Comparison of ENCODE assay signal across 8 cellular contexts in genomic region chr11:33375688-33376311, GRCh38. TPM values are rescaled to one million over a fixed set of nuclear protein-coding genes. Genes with fewer than 3 reads are reported as not detected.
DNase-seq lines count a peak whose midpoint lies in the region; ATAC-seq and TF ChIP-seq lines count a peak whose summit lies in the region.

TSS of gene KIAA1549L (plus strand) at chr11:33376108.

- TF ChIP-seq POLR2A in thyroid gland (IDR thresholded peaks at IDR 0.05): no peak

- H3K4me2 ChIP-seq in GM23248 (ENCODE audit: unreplicated experiment) (peak within 1 kb of the TSS; percentile 95), SU-DHL-6 (ENCODE audit: low read depth, low read length, poor library complexity, severe bottlenecking) (peak within 1 kb of the TSS; percentile 24)

- H3F3A ChIP-seq in GM23248 (ENCODE audit: insufficient read depth): peaks cover 38% of the 10 kb centered on the region
- no peaks in the 10 kb centered on the region for H3F3A ChIP-seq in SU-DHL-6 (ENCODE audit: insufficient read depth)

- H3K79me2 ChIP-seq in GM23248 (ENCODE audit: insufficient read depth) (peaks cover 51% of the 10 kb centered on the region), SU-DHL-6 (ENCODE audit: insufficient read depth, low read length) (no peaks in the 10 kb centered on the region)

- H4K20me1 ChIP-seq in GM23248 (ENCODE audit: insufficient read depth) (no peaks in the 10 kb centered on the region; the same call in 1 of the 2 replicates), SU-DHL-6 (ENCODE audit: low read depth, low read length) (no peaks in the 10 kb centered on the region)

- 1 to 2% methylated on average over 33 to 57 of the region's 70 CpGs for WGBS in GM23248 (ENCODE audit: low coverage in 1 of 2, low lambda C conversion rate in 2 of 2, missing lambda C conversion rate in 2 of 2), 2 experiments
- 10% methylated on average over 9 to 12 of the region's 70 CpGs for WGBS in thyroid gland, 2 donors

- in situ Hi-C loops in GM23248 (cut with MboI) (loop anchor here (10.0 kb wide), 1 partner anchor 159 kb away; no protein-coding TSS in a partner anchor), KBM-7 (cut with MboI; ENCODE audit: low pct_unique_long_range_greater_than_20kb, low sequenced_read_pairs) (no loop called here)

- intact Hi-C loops in thyroid gland (cut with DNase I): loop anchor here (10.0 kb wide), 1 partner anchor 449 kb away; no protein-coding TSS in a partner anchor

- H3K36me3 ChIP-seq in BJ (ENCODE audit: control insufficient read depth, insufficient read depth, low read length) (no peaks in the 10 kb centered on the region), GM23248 (ENCODE audit: low read depth) (no peaks in the 10 kb centered on the region), SU-DHL-6 (ENCODE audit: low read length) (no peaks in the 10 kb centered on the region), thyroid gland (no peaks in the 10 kb centered on the region)

- no peaks in the 10 kb centered on the region for H3K27me3 ChIP-seq in BJ (ENCODE audit: control insufficient read depth, insufficient read depth, low read length)
- no peaks in the 10 kb centered on the region for H3K27me3 ChIP-seq in GM23248 (replicated peaks; ENCODE audit: insufficient read depth)
- H3K27me3 ChIP-seq in SU-DHL-6 (ENCODE audit: low read length): no peaks in the 10 kb centered on the region
- H3K27me3 ChIP-seq in thyroid gland: no peaks in the 10 kb centered on the region

- peaks cover 41% of the 10 kb centered on the region for H3K4me1 ChIP-seq in GM23248 (ENCODE audit: insufficient read depth)
- H3K4me1 ChIP-seq in thyroid gland: peaks cover 4 to 9% of the 10 kb centered on the region in 2 donors

- H3K4me3 ChIP-seq in BJ (ENCODE audit: low read depth, low read length): peak within 1 kb of the TSS; percentile 58
- H3K4me3 ChIP-seq in GM23248: peak within 1 kb of the TSS; percentile 82
- H3K4me3 ChIP-seq in SU-DHL-6 (ENCODE audit: insufficient read depth, low read length, poor library complexity, severe bottlenecking): no peak within 1 kb of the TSS
- H3K4me3 ChIP-seq in foreskin fibroblast (ENCODE audit: low read depth in 1 of 2, low read length in 2 of 2): peak within 1 kb of the TSS; percentile 67 to 68
- H3K4me3 ChIP-seq in thyroid gland (replicated peaks in 1 of 3): peak within 1 kb of the TSS in 1 of 3 donors; percentile 31

- H3K9me3 ChIP-seq in GM23248 (ENCODE audit: low read depth): no peaks in the 10 kb centered on the region
- H3K9me3 ChIP-seq in SU-DHL-6 (ENCODE audit: insufficient read depth, low read length): no peaks in the 10 kb centered on the region
- H3K9me3 ChIP-seq in thyroid gland: no peaks in the 10 kb centered on the region

- H3K9ac ChIP-seq in GM23248 (peak within 1 kb of the TSS; percentile 77), SU-DHL-6 (ENCODE audit: low read length) (no peak within 1 kb of the TSS)

- no peak for ATAC-seq in GM18498 (IDR thresholded peaks at IDR 0.05; ENCODE audit: unreplicated experiment)

- TF ChIP-seq CTCF in BJ (IDR thresholded peaks at IDR 0.05; ENCODE audit: insufficient read depth, low read depth, low read length) (no peak), SU-DHL-6 (IDR thresholded peaks at IDR 0.05; ENCODE audit: insufficient read depth, low read length, poor library complexity, severe bottlenecking) (no peak), foreskin fibroblast (IDR thresholded peaks at IDR 0.05; ENCODE audit: low read depth, low read length) (no peak), thyroid gland (IDR thresholded peaks at IDR 0.05) (no peak)

- H2AFZ ChIP-seq in GM23248 (peak within 1 kb of the TSS; percentile 82), SU-DHL-6 (ENCODE audit: low read depth, low read length, severe bottlenecking) (no peak within 1 kb of the TSS)

- CTCF ChIA-PET in BJ (lab: Yijun Ruan, JAX): interaction anchor here (0.7 to 2.2 kb wide), 5 partner anchors 8 to 313 kb away, joined by 3 to 7 read pairs (median 4); no protein-coding TSS in a partner anchor

- DNase-seq in BJ (ENCODE audit: low read depth): no peak
- peak; percentile 71 for DNase-seq in GM23248
- DNase-seq in foreskin fibroblast: peak; percentile 28 to 61
- DNase-seq in retina: peak; percentile 79
- DNase-seq in KBM-7: no peak
- DNase-seq in thyroid gland: no peak

- H3K27ac ChIP-seq in GM23248: peak within 1 kb of the TSS; percentile 33
- no peak within 1 kb of the TSS for H3K27ac ChIP-seq in SU-DHL-6 (ENCODE audit: low read depth, low read length)
- no peak within 1 kb of the TSS for H3K27ac ChIP-seq in thyroid gland

- no peaks in the 10 kb centered on the region for H3K9me2 ChIP-seq in GM23248 (ENCODE audit: insufficient read depth)
- no peaks in the 10 kb centered on the region for H3K9me2 ChIP-seq in SU-DHL-6 (replicated peaks; ENCODE audit: insufficient read depth, low read length)

- POLR2A ChIA-PET in BJ (lab: Charles Lee): no interaction called here

RNA-seq across cellular contexts. Expression of gene KIAA1549L, which starts in this region (rescaled TPM):
- polyA plus RNA-seq in BJ (2011; rRNA removed) (6.7 and 8.8 TPM in 2 replicates), GM23248 (2016; fragmentation: Nextera tagmentation; extraction: Ambion mirVana) (6.3 and 6.9 TPM in 2 replicates)
- polyA minus RNA-seq in BJ (2011; rRNA and poly(A)+ RNA removed): 16.9 and 20.8 TPM in 2 replicates
- total RNA-seq in GM23248 (2014; rRNA removed; shearing (Covaris generic)): 29.9 and 35.3 TPM in 2 replicates
- total RNA-seq in thyroid gland: under 1 TPM; under 0.01 to 0.21 (median 0.12) TPM

Comparison
In these comparisons a context has a peak if more than half of its experiments do, and no peak if none do; other contexts are left out.
1. RNA of gene KIAA1549L (total RNA-seq): 29.9 to 35.3 TPM in GM23248; under 0.01 to 0.21 TPM in thyroid gland; every median in the first group is over 10 times any median in the second.
2. DNase-seq: peak in GM23248 (single experiment), foreskin fibroblast (2 of 2) and retina (single experiment); none in BJ (single experiment), KBM-7 (single experiment) and thyroid gland (0 of 2).